8 cellular contexts compared by ENCODE assay signal in the genomic region with DNA sequence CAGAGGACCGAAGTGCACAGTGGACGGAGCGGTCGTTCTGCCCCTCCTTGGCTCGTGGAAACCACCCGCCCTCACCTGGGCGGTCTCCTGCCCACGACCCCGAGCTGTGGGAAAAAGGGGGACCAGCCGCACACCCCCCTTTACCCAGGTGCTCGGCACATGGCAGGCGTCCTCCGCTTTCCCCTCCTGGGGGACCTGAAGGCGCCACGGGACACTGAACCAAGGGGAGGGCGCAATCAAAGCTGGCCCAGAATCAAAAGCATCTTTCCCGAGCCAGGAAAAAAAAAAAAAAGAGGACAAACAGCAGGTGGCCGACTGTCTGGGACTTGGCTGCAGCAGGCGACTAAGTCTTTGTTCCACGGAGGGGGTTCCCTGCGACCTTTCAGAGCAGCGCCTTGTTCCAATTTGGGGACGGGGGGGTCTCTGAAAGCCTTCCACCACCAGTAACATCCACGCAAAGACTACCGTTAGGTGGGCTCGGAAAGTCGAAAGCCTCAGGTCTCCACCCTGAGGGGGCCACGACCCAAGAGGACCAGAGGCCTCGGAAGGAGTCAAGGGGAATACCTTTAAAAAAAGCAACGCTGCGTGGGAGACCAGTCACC. TPM values are rescaled to one million over a fixed set of nuclear protein-coding genes. Genes with fewer than 3 reads are reported as not detected.
DNase-seq lines count a peak whose midpoint lies in the region; ATAC-seq and TF ChIP-seq lines count a peak whose summit lies in the region.

No MANE protein-coding gene starts in this region.

- H3K9me3 ChIP-seq in DND-41 (ENCODE audit: insufficient read depth, low read length, severe bottlenecking), result no peaks in the 10 kb centered on the region
- H3K9me3 ChIP-seq in MM.1S (replicated peaks; ENCODE audit: insufficient read depth, low read length), result no peaks in the 10 kb centered on the region
- H3K9me3 ChIP-seq in stomach, result no peaks in the 10 kb centered on the region

- no peaks in the 10 kb centered on the region for H3K27me3 ChIP-seq in DND-41 (ENCODE audit: insufficient read depth, low read length, poor library complexity)
- no peaks in the 10 kb centered on the region for H3K27me3 ChIP-seq in MM.1S (replicated peaks; ENCODE audit: insufficient read depth, low read length)
- H3K27me3 ChIP-seq in stomach, result no peaks in the 10 kb centered on the region

- intact Hi-C loops in stomach (cut with DNase I; ENCODE audit: low total_unique reads), result no loop called here

- H2AFZ ChIP-seq in DND-41 (ENCODE audit: low read depth, low read length), result peak overlapping the region; percentile 71; the same call in 1 of the 2 replicates
- peak overlapping the region; percentile 47; the same call in 1 of the 2 replicates for H2AFZ ChIP-seq in MM.1S (ENCODE audit: low read length)

- TF ChIP-seq EP300 in stomach (IDR thresholded peaks at IDR 0.05), result no peak

- H3K79me2 ChIP-seq in DND-41 (ENCODE audit: insufficient read depth, low read length) (peaks cover 59% of the 10 kb centered on the region), MM.1S (ENCODE audit: low read length) (peaks cover 49% of the 10 kb centered on the region)

- H3K4me2 ChIP-seq in DND-41 (ENCODE audit: insufficient read depth, low read length) (peak overlapping the region; percentile 72), MM.1S (ENCODE audit: low read depth, low read length) (peak overlapping the region; percentile 87)

- no peaks in the 10 kb centered on the region for H3K9me2 ChIP-seq in MM.1S (replicated peaks; ENCODE audit: insufficient read depth, low read length)

- H3K4me1 Mint-ChIP-seq in activated naive CD8-positive, alpha-beta T cell treated with anti-CD3 and anti-CD28 coated beads for 36 hours, result peaks cover 14% of the 10 kb centered on the region
- H3K4me1 Mint-ChIP-seq in immature natural killer cell, result peaks cover 16 to 29% of the 10 kb centered on the region in 2 donors

- H3K36me3 ChIP-seq in DND-41 (ENCODE audit: insufficient read depth, low read length) (peaks cover 35% of the 10 kb centered on the region), MM.1S (replicated peaks; ENCODE audit: insufficient read depth, low read length) (no peaks in the 10 kb centered on the region), stomach (peaks cover 4 to 20% (median 16%) of the 10 kb centered on the region in 4 donors)

- H3K27me3 Mint-ChIP-seq in activated naive CD8-positive, alpha-beta T cell treated with anti-CD3 and anti-CD28 coated beads for 36 hours, result no peaks in the 10 kb centered on the region
- peaks cover 6 to 12% (median 6%) of the 10 kb centered on the region in 3 donors for H3K27me3 Mint-ChIP-seq in immature natural killer cell (ENCODE audit: low read depth in 3 of 3)

- H4K20me1 ChIP-seq in DND-41 (ENCODE audit: insufficient read depth, low read length) (peaks cover 32% of the 10 kb centered on the region), MM.1S (ENCODE audit: insufficient read depth, low read length) (no peaks in the 10 kb centered on the region)

- DNase-seq in DND-41 (no peak), MM.1S (peak; percentile 36), immature natural killer cell (no peak), stomach (no peak), amniotic stem cell (lab: John Stamatoyannopoulos, UW) (no peak)
- peak; percentile 19 for DNase-seq in activated naive CD8-positive, alpha-beta T cell treated with anti-CD3 and anti-CD28 coated beads for 36 hours
- no peak for DNase-seq in stimulated activated CD4-positive, alpha-beta T cell treated with anti-CD3 and anti-CD28 coated beads, Interleukin-12 subunit alpha, Interleukin-12 subunit beta, amount 100 ng/mL, for 4 hours

- H3K27ac ChIP-seq in DND-41 (ENCODE audit: low read length) (peak overlapping the region; percentile 96), MM.1S (ENCODE audit: low read length) (peak overlapping the region; percentile 89), stomach (peak overlapping the region; percentile 91 to 99 (median 96))

- ATAC-seq in DND-41 (ENCODE audit: insufficient read depth, low read depth), result no peak
- no peak for ATAC-seq in GM21390 (IDR thresholded peaks at IDR 0.05; ENCODE audit: unreplicated experiment)

- no peaks in the 10 kb centered on the region for H3K9me3 Mint-ChIP-seq in activated naive CD8-positive, alpha-beta T cell treated with anti-CD3 and anti-CD28 coated beads for 36 hours
- no peaks in the 10 kb centered on the region for H3K9me3 Mint-ChIP-seq in immature natural killer cell

- no peak for TF ChIP-seq CTCF in DND-41 (IDR thresholded peaks at IDR 0.05; ENCODE audit: borderline replicate concordance, extremely low read depth, low read length, poor library complexity, severe bottlenecking)
- no peak for TF ChIP-seq CTCF in MM.1S (IDR thresholded peaks at IDR 0.05; ENCODE audit: low read length)
- TF ChIP-seq CTCF in stomach (IDR thresholded peaks at IDR 0.05), result no peak

- H3K36me3 Mint-ChIP-seq in activated naive CD8-positive, alpha-beta T cell treated with anti-CD3 and anti-CD28 coated beads for 36 hours, result peaks cover 21% of the 10 kb centered on the region
- no peaks in the 10 kb centered on the region for H3K36me3 Mint-ChIP-seq in immature natural killer cell

- 1 to 2% (median 1%) methylated on average over 29 to 31 of the region's 31 CpGs for WGBS in stomach, 5 donors

- H3K9ac ChIP-seq in DND-41 (ENCODE audit: low read depth, low read length) (peak overlapping the region; percentile 100), MM.1S (ENCODE audit: low read length) (peak overlapping the region; percentile 100)

- peak overlapping the region; percentile 91 for H3K4me3 Mint-ChIP-seq in activated naive CD8-positive, alpha-beta T cell treated with anti-CD3 and anti-CD28 coated beads for 36 hours
- peak overlapping the region; percentile 79 to 86 (median 80) for H3K4me3 Mint-ChIP-seq in immature natural killer cell

- peak overlapping the region; percentile 94 for H3K27ac Mint-ChIP-seq in activated naive CD8-positive, alpha-beta T cell treated with anti-CD3 and anti-CD28 coated beads for 36 hours
- H3K27ac Mint-ChIP-seq in immature natural killer cell, result peak overlapping the region; percentile 74 to 91 (median 84)

- no peak for TF ChIP-seq POLR2A in stomach (IDR thresholded peaks at IDR 0.05)

- H3F3A ChIP-seq in MM.1S (ENCODE audit: insufficient read depth, low read length), result peaks cover 18% of the 10 kb centered on the region; the same call in 1 of the 2 replicates

- peaks cover 28% of the 10 kb centered on the region for H3K4me1 ChIP-seq in DND-41 (ENCODE audit: insufficient read depth, low read length)
- peaks cover 5% of the 10 kb centered on the region; the same call in 1 of the 2 replicates for H3K4me1 ChIP-seq in MM.1S (ENCODE audit: low read length)
- peaks cover 22 to 47% (median 40%) of the 10 kb centered on the region in 4 donors for H3K4me1 ChIP-seq in stomach

- peak overlapping the region; percentile 84 to 89 for H3K4me3 ChIP-seq in DND-41 (ENCODE audit: low read depth in 1 of 2, low read length in 2 of 2)
- peak overlapping the region; percentile 82 for H3K4me3 ChIP-seq in MM.1S (ENCODE audit: low read length)
- H3K4me3 ChIP-seq in stomach, result peak overlapping the region; percentile 72 to 96 (median 87)

RNA-seq across cellular contexts. Expression of a gene that starts 1.1 kb away (rescaled TPM):
- total RNA-seq in activated naive CD8-positive, alpha-beta T cell treated with anti-CD3 and anti-CD28 coated beads for 36 hours, result 100 to 1,000 TPM; 111 to 117 TPM
- polyA plus RNA-seq in immature natural killer cell (10 to 100 TPM in 1 of 3 donors, 1 to 10 TPM in 2; 4.8 to 13.8 (median 6.9) TPM), stomach (100 to 1,000 TPM in 1 of 3 donors, 10 to 100 TPM in 2; 53.2 to 107 (median 61.6) TPM)
- 100 to 1,000 TPM in 1 of 5 donors, 10 to 100 TPM in 4; 39.8 to 154 (median 46.2) TPM for total RNA-seq in stomach

RNA-seq across cellular contexts. Expression of a gene that starts 13.7 kb away (rescaled TPM):
- total RNA-seq in activated naive CD8-positive, alpha-beta T cell treated with anti-CD3 and anti-CD28 coated beads for 36 hours, result 100 to 1,000 TPM; 229 to 244 TPM
- polyA plus RNA-seq in immature natural killer cell (1,000 to 10,000 TPM in 1 of 3 donors, 100 to 1,000 TPM in 2; 572 to 1,041 (median 633) TPM), stomach (100 to 1,000 TPM; 140 to 217 (median 191) TPM)
- total RNA-seq in stomach, result 100 to 1,000 TPM in 3 of 5 donors, 10 to 100 TPM in 2; 32.2 to 659 (median 151) TPM

RNA-seq across cellular contexts. Expression of a gene that starts 23.4 kb away (rescaled TPM):
- 1 to 10 TPM; 6.1 to 6.5 TPM for total RNA-seq in activated naive CD8-positive, alpha-beta T cell treated with anti-CD3 and anti-CD28 coated beads for 36 hours
- polyA plus RNA-seq in immature natural killer cell (under 1 TPM in 1 of 3 donors, not detected in 2; 0.21 TPM), stomach (10 to 100 TPM in 1 of 3 donors, 1 to 10 TPM in 2; 4.9 to 11.8 (median 7.8) TPM)
- 10 to 100 TPM in 3 of 5 donors, 1 to 10 TPM in 2; 9.4 to 90.4 (median 20.1) TPM for total RNA-seq in stomach

Comparison
In these comparisons a context has a peak if more than half of its experiments do, and no peak if none do; other contexts are left out.
1. DNase-seq: peak in MM.1S (single experiment) and activated naive CD8-positive, alpha-beta T cell treated with anti-CD3 and anti-CD28 coated beads for 36 hours (single experiment); none in DND-41 (single experiment), immature natural killer cell (0 of 3), stomach (single experiment), amniotic stem cell (single experiment) and stimulated activated CD4-positive, alpha-beta T cell treated with anti-CD3 and anti-CD28 coated beads, Interleukin-12 subunit alpha, Interleukin-12 subunit beta, amount 100 ng/mL, for 4 hours (single experiment).
2. Peak in every context shown above with its lines, with median percentiles within 50 percentile points of each other: H3K27ac ChIP-seq and H3K4me3 ChIP-seq.